In genomic region chr19:13082192-13083007, GRCh38 we compare ENCODE assay signal across 9 cellular contexts. TPM values are rescaled to one million over a fixed set of nuclear protein-coding genes. Genes with fewer than 3 reads are reported as not detected.
DNase-seq lines count a peak whose midpoint lies in the region; ATAC-seq and TF ChIP-seq lines count a peak whose summit lies in the region.
"Had no signal": no experiment of that assay in that cellular context is flagged by ENCODE, and none has a peak within 500 bp of the region (broad histone marks: within the 10 kb centered on the region; RNA-seq: fewer than 3 reads in every experiment).

No MANE protein-coding gene starts in this region.

- intact Hi-C loops in mucosa of descending colon (cut with DNase I, micrococcal nuclease) = no loop called here

- no peak for TF ChIP-seq CTCF in C4-2B (conservative IDR thresholded peaks at IDR 0.05)
- TF ChIP-seq CTCF in mucosa of descending colon (IDR thresholded peaks at IDR 0.05) = no peak

- DNase-seq in NCI-H187 (lab: John Stamatoyannopoulos, UW) (peak; percentile 53 to 61), cerebellar cortex (ENCODE audit: low spot score) (peak; percentile 67), myocyte (ENCODE audit: low read depth) (peak; percentile 61), mucosa of descending colon (no peak)
- no peak for DNase-seq in activated naive CD4-positive, alpha-beta T cell treated with Interleukin-2 at 50 U/mL for 16 hours
- DNase-seq: occipital lobe had no signal

- peaks cover 25% of the 10 kb centered on the region for H3K4me1 ChIP-seq in mucosa of descending colon (ENCODE audit: low read depth)

- H3K4me3 ChIP-seq in mucosa of descending colon = no peak overlapping the region

- H3K9me3 ChIP-seq in mucosa of descending colon = no peaks in the 10 kb centered on the region

- ATAC-seq in mucosa of descending colon = no peak
- no peak for ATAC-seq in HG03342 (IDR thresholded peaks at IDR 0.05; ENCODE audit: unreplicated experiment)
- ATAC-seq in HG02981 (IDR thresholded peaks at IDR 0.05; ENCODE audit: unreplicated experiment) = no peak

- 0 out of 2 replicates have a peak overlapping the region, but pooled peaks have one; percentile 0 for H3K27ac ChIP-seq in C4-2B

- H3K36me3 ChIP-seq in mucosa of descending colon (ENCODE audit: low read depth) = no peaks in the 10 kb centered on the region

RNA-seq across cellular contexts. Expression of gene LYL1, which starts 20.3 kb away (rescaled TPM):
- total RNA-seq in myocyte = not detected in 2 replicates
- 0.06 TPM for polyA plus RNA-seq in myocyte (2012)
- 1 to 10 TPM; 1.7 to 7.6 (median 4.7) TPM for total RNA-seq in mucosa of descending colon

RNA-seq across cellular contexts. Expression of gene TRMT1, which starts 34.1 kb away (rescaled TPM):
- total RNA-seq in myocyte (23.3 and 30.0 TPM in 2 replicates), mucosa of descending colon (10 to 100 TPM; 26.6 to 37.9 (median 30.0) TPM)
- 20.0 TPM for polyA plus RNA-seq in myocyte (2012)

RNA-seq across cellular contexts. Expression of gene NACC1, which starts 35.7 kb away (rescaled TPM):
- 59.7 and 66.2 TPM in 2 replicates for total RNA-seq in myocyte
- 42.8 TPM for polyA plus RNA-seq in myocyte (2012)
- total RNA-seq in mucosa of descending colon = 10 to 100 TPM; 42.2 to 58.9 (median 54.1) TPM

Comparison
In these comparisons a context has a peak if more than half of its experiments do, and no peak if none do; other contexts are left out.
1. DNase-seq: peak in NCI-H187 (2 of 2), cerebellar cortex (single experiment) and myocyte (single experiment); none in mucosa of descending colon (0 of 3) and activated naive CD4-positive, alpha-beta T cell treated with Interleukin-2 at 50 U/mL for 16 hours (single experiment).